ENCODE assay signal across 10 cellular contexts in genomic region chr20:23902396-23902795, GRCh38. TPM values are rescaled to one million over a fixed set of nuclear protein-coding genes. Genes with fewer than 3 reads are reported as not detected.
DNase-seq lines count a peak whose midpoint lies in the region; TF ChIP-seq lines count a peak whose summit lies in the region.
"Not testable (repeated sequence)": the region's sequence is repeated elsewhere in the genome, so short reads cannot be mapped to it uniquely, and the experiment has no call there.
"Had no signal": no experiment of that assay in that cellular context is flagged by ENCODE, and none has a peak within 500 bp of the region (broad histone marks: within the 10 kb centered on the region; RNA-seq: fewer than 3 reads in every experiment).

No MANE protein-coding gene starts in this region.

- not testable (repeated sequence) for H3K9me3 ChIP-seq in CD4-positive, alpha-beta memory T cell (ENCODE audit: control insufficient read depth in 1 of 2, low read length in 2 of 2); HEK293 (ENCODE audit: control insufficient read depth, insufficient read depth, low read depth, low read length)

- not testable (repeated sequence) for H3K27ac ChIP-seq in CD4-positive, alpha-beta memory T cell (ENCODE audit: low read depth, low read length); HEK293 (ENCODE audit: extremely low read depth, low read depth, low read length); mesendoderm (ENCODE audit: low read depth, low read length)

- peak overlapping the region; percentile 16 to 81 (median 76) for H3K4me3 Mint-ChIP-seq in CD4-positive, alpha-beta memory T cell
- H3K4me3 Mint-ChIP-seq in T-helper 1 cell treated with Interleukin-12 subunit alpha and Interleukin-12 subunit beta and Interleukin-4 antibody, amounts not matched to agents 30 μg/mL and 1 μg/mL, for 36 hours, result peak overlapping the region; percentile 33
- peak overlapping the region; percentile 47 for H3K4me3 Mint-ChIP-seq in activated CD4-positive, alpha-beta memory T cell treated with anti-CD3 and anti-CD28 coated beads, Interleukin-2, amount 10 ng/mL, durations not matched to agents 7 days and 5 days

- H3K4ac ChIP-seq in mesendoderm (ENCODE audit: low read depth, low read length), result not testable (repeated sequence)

- not testable (repeated sequence) for H3K23ac ChIP-seq in mesendoderm (ENCODE audit: low read length)

- H2BK15ac ChIP-seq in mesendoderm (replicated peaks; ENCODE audit: low read depth), result not testable (repeated sequence)

- not testable (repeated sequence) for H4K5ac ChIP-seq in mesendoderm (ENCODE audit: low read length)

- intact Hi-C loops in CD4-positive, alpha-beta memory T cell (cut with micrococcal nuclease), result not testable (repeated sequence)

- H2AK5ac ChIP-seq in mesendoderm (ENCODE audit: low read length), result not testable (repeated sequence)

- not testable (repeated sequence) for H3K9ac ChIP-seq in mesendoderm (ENCODE audit: low read length)

- H3K9me3 Mint-ChIP-seq in CD4-positive, alpha-beta memory T cell, result peaks cover 0 to 59% (median 41%) of the 10 kb centered on the region in 8 donors
- H3K9me3 Mint-ChIP-seq in T-helper 1 cell treated with Interleukin-12 subunit alpha and Interleukin-12 subunit beta and Interleukin-4 antibody, amounts not matched to agents 30 μg/mL and 1 μg/mL, for 36 hours; activated CD4-positive, alpha-beta memory T cell treated with anti-CD3 and anti-CD28 coated beads, Interleukin-2, amount 10 ng/mL, durations not matched to agents 7 days and 5 days: not testable (repeated sequence)

- CTCF ChIA-PET in CD4-positive, alpha-beta memory T cell (lab: Charles Lee; ENCODE audit: partially characterized antibody); HEK293 (lab: Yijun Ruan, JAX); activated CD4-positive, alpha-beta memory T cell treated with anti-CD3 and anti-CD28 coated beads, Interleukin-2, amount 10 ng/mL, durations not matched to agents 7 days and 5 days (lab: Charles Lee): not testable (repeated sequence)

- H3K18ac ChIP-seq in mesendoderm (ENCODE audit: low read length), result not testable (repeated sequence)

- POLR2A ChIA-PET in CD4-positive, alpha-beta memory T cell (lab: Charles Lee; ENCODE audit: partially characterized antibody), result interaction anchor here (1.9 kb wide), 1 partner anchor 26 kb away, joined by 3 read pairs; no protein-coding TSS in a partner anchor
- POLR2A ChIA-PET in HEK293 (lab: Yijun Ruan, JAX); activated CD4-positive, alpha-beta memory T cell treated with anti-CD3 and anti-CD28 coated beads, Interleukin-2, amount 10 ng/mL, durations not matched to agents 7 days and 5 days (lab: Charles Lee): not testable (repeated sequence)

- H2BK120ac ChIP-seq in mesendoderm (ENCODE audit: low read depth, low read length), result not testable (repeated sequence)

- TF ChIP-seq CTCF in HEK293 (tag by site-specific recombination; IDR thresholded peaks at IDR 0.05), result not testable (repeated sequence)

- H2BK5ac ChIP-seq in mesendoderm (ENCODE audit: low read length), result not testable (repeated sequence)

- peak in 4 of 5 donors; percentile 49 to 62 (median 54) for DNase-seq in CD4-positive, alpha-beta memory T cell
- DNase-seq in activated CD4-positive, alpha-beta memory T cell treated with anti-CD3 and anti-CD28 coated beads, Interleukin-2, amount 10 ng/mL, durations not matched to agents 7 days and 5 days, result peak; percentile 51
- DNase-seq in activated effector memory CD4-positive, alpha-beta T cell treated with Interleukin-2 at 50 U/mL for 16 hours, result peak; percentile 47
- peak; percentile 63 for DNase-seq in central memory CD4-positive, alpha-beta T cell
- DNase-seq in mesendoderm, result not testable (repeated sequence)

- H4K8ac ChIP-seq in mesendoderm (ENCODE audit: low read depth, low read length), result not testable (repeated sequence)

- H3K79me1 ChIP-seq in mesendoderm (ENCODE audit: low read length), result not testable (repeated sequence)

- not testable (repeated sequence) for H3K4me2 ChIP-seq in mesendoderm (ENCODE audit: low read length)

- not testable (repeated sequence) for H3K27me3 ChIP-seq in CD4-positive, alpha-beta memory T cell (ENCODE audit: insufficient read depth, low read length); mesendoderm (ENCODE audit: insufficient read depth, low read length, poor library complexity)

- peak overlapping the region; percentile 73 for H3K56ac ChIP-seq in mesendoderm (ENCODE audit: low read length)

- H3K4me3 ChIP-seq in CD4-positive, alpha-beta memory T cell (ENCODE audit: low read length in 2 of 2); HEK293 (ENCODE audit: low read depth, low read length); mesendoderm (ENCODE audit: low read length): not testable (repeated sequence)

- H3K4me1 Mint-ChIP-seq in CD4-positive, alpha-beta memory T cell, result peaks cover 0 to 14% (median 5%) of the 10 kb centered on the region in 4 donors
- H3K4me1 Mint-ChIP-seq in T-helper 1 cell treated with Interleukin-12 subunit alpha and Interleukin-12 subunit beta and Interleukin-4 antibody, amounts not matched to agents 30 μg/mL and 1 μg/mL, for 36 hours (ENCODE audit: low read depth); activated CD4-positive, alpha-beta memory T cell treated with anti-CD3 and anti-CD28 coated beads, Interleukin-2, amount 10 ng/mL, durations not matched to agents 7 days and 5 days: not testable (repeated sequence)

- WGBS in mesendoderm (ENCODE audit: extremely low coverage, insufficient coverage, low lambda C conversion rate), result no CpG with 5 or more reads among the region's 8 CpGs

- H3K27me3 Mint-ChIP-seq in CD4-positive, alpha-beta memory T cell, result not testable (repeated sequence)
- peaks cover 19% of the 10 kb centered on the region for H3K27me3 Mint-ChIP-seq in T-helper 1 cell treated with Interleukin-12 subunit alpha and Interleukin-12 subunit beta and Interleukin-4 antibody, amounts not matched to agents 30 μg/mL and 1 μg/mL, for 36 hours (ENCODE audit: low read depth)
- H3K27me3 Mint-ChIP-seq in activated CD4-positive, alpha-beta memory T cell treated with anti-CD3 and anti-CD28 coated beads, Interleukin-2, amount 10 ng/mL, durations not matched to agents 7 days and 5 days, result peaks cover 24% of the 10 kb centered on the region

- peak overlapping the region; percentile 70 to 92 (median 89) for H3K27ac Mint-ChIP-seq in CD4-positive, alpha-beta memory T cell
- peak overlapping the region; percentile 29 for H3K27ac Mint-ChIP-seq in T-helper 1 cell treated with Interleukin-12 subunit alpha and Interleukin-12 subunit beta and Interleukin-4 antibody, amounts not matched to agents 30 μg/mL and 1 μg/mL, for 36 hours
- peak overlapping the region; percentile 58 for H3K27ac Mint-ChIP-seq in activated CD4-positive, alpha-beta memory T cell treated with anti-CD3 and anti-CD28 coated beads, Interleukin-2, amount 10 ng/mL, durations not matched to agents 7 days and 5 days

- H3K36me3 Mint-ChIP-seq in CD4-positive, alpha-beta memory T cell; T-helper 1 cell treated with Interleukin-12 subunit alpha and Interleukin-12 subunit beta and Interleukin-4 antibody, amounts not matched to agents 30 μg/mL and 1 μg/mL, for 36 hours (ENCODE audit: low read depth); activated CD4-positive, alpha-beta memory T cell treated with anti-CD3 and anti-CD28 coated beads, Interleukin-2, amount 10 ng/mL, durations not matched to agents 7 days and 5 days (ENCODE audit: low read depth): not testable (repeated sequence)

- not testable (repeated sequence) for H3K79me2 ChIP-seq in mesendoderm (ENCODE audit: control insufficient read depth, insufficient read depth, low read length)

- H3K4me1 ChIP-seq in CD4-positive, alpha-beta memory T cell (ENCODE audit: insufficient read depth, low read length); HEK293 (ENCODE audit: control insufficient read depth, insufficient read depth, low read length); mesendoderm (ENCODE audit: control insufficient read depth, low read depth, low read length): not testable (repeated sequence)

- not testable (repeated sequence) for H3K36me3 ChIP-seq in CD4-positive, alpha-beta memory T cell (ENCODE audit: insufficient read depth, low read length); HEK293 (ENCODE audit: control insufficient read depth in 2 of 2, insufficient read depth in 1 of 2, low read length in 2 of 2); mesendoderm (ENCODE audit: control insufficient read depth, insufficient read depth, low read length)

TF ChIP-seq in HEK293, 187 proteins besides CTCF, POLR2A, EP300 and RAD21:
- 0 out of 2 replicates have a peak, but pooled peaks have one; percentile 21 for TF ChIP-seq ZFHX2 (tag by site-specific recombination; conservative IDR thresholded peaks at IDR 0.05)

RNA-seq across cellular contexts. Expression of gene CST5, which starts 22.8 kb away (rescaled TPM):
- total RNA-seq in CD4-positive, alpha-beta memory T cell, result not detected
- not detected for polyA plus RNA-seq in CD4-positive, alpha-beta memory T cell
- total RNA-seq in activated CD4-positive, alpha-beta memory T cell treated with anti-CD3 and anti-CD28 coated beads, Interleukin-2, amount 10 ng/mL, durations not matched to agents 7 days and 5 days, result not detected
- 0.08 TPM for polyA plus RNA-seq in mesendoderm (2013, experiment 1 of 2)
- polyA plus RNA-seq in mesendoderm (2013, experiment 2 of 2), result 0.10 TPM
- total RNA-seq: A673, LHCN-M2 had no signal
- polyA plus RNA-seq: IgD-negative memory B cell had no signal

Comparison
In these comparisons a context has a peak if more than half of its experiments do, and no peak if none do; other contexts are left out.
1. H3K27ac Mint-ChIP-seq: peak in every context shown above with its lines; median percentile 89 in CD4-positive, alpha-beta memory T cell; 58 in activated CD4-positive, alpha-beta memory T cell treated with anti-CD3 and anti-CD28 coated beads, Interleukin-2, amount 10 ng/mL, durations not matched to agents 7 days and 5 days; 29 in T-helper 1 cell treated with Interleukin-12 subunit alpha and Interleukin-12 subunit beta and Interleukin-4 antibody, amounts not matched to agents 30 μg/mL and 1 μg/mL, for 36 hours.